8 cellular contexts compared by ENCODE assay signal in the genomic region with DNA sequence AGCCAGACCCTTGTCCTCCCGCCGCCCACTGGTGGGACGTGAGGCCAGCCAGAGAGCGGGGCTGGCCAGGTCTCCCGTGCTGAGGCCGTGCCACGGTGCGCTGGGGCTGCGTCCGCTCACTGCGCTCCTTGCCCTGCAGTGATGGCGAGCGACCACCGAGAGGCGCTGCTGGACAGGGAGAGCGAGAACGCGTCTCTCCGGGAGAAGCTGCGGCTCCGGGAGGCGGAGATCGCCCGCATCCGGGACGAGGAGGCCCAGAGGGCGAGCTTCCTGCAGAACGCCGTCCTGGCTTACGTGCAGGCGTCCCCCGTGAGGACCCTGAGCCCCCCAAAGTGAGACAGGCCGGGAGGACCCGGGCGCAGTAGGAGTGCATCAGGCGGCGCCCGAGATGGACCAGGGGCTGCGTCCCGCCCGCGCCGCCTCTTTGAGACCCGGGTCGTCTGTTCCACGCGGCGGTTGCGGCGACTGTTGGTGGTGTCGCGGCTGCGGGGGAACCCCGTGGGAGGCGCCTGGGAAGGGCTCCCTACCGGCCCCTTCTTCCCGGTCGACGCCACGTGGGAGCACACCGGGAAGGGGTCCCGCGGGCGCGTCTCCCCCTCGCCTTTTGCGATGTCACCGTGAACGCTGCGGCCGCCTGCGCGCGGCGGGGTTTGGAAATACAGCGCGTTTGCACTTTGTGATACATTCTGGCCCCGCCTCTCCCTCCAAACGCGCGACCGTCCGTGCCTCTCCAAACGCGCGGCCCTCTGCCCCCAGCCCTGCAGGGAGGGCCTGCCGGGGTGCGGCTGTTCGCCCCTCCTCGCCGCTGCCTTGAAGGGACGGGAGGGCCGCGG. TPM values are rescaled to one million over a fixed set of nuclear protein-coding genes. Genes with fewer than 3 reads are reported as not detected.
DNase-seq lines count a peak whose midpoint lies in the region; ATAC-seq and TF ChIP-seq lines count a peak whose summit lies in the region.

No MANE protein-coding gene starts in this region.

- no peak for TF ChIP-seq EP300 in gastroesophageal sphincter (IDR thresholded peaks at IDR 0.05)

- peak; percentile 80 for DNase-seq in GM12865 (ENCODE audit: low read depth)
- peak; percentile 86 for DNase-seq in KBM-7
- DNase-seq in SHP77 (lab: John Stamatoyannopoulos, UW): peak; percentile 75 to 87
- peak; percentile 80 for DNase-seq in activated naive CD4-positive, alpha-beta T cell treated with Interleukin-2 at 50 U/mL for 16 hours
- peak; percentile 38 for DNase-seq in non-pigmented ciliary epithelial cell (ENCODE audit: low read depth)

- H3K27ac ChIP-seq in gastroesophageal sphincter: peak overlapping the region in 3 of 4 donors; percentile 38 to 58 (median 58)
- no peak overlapping the region for H3K27ac ChIP-seq in stomach smooth muscle (ENCODE audit: low read length)

- H3K4me3 ChIP-seq in GM12865 (ENCODE audit: low read depth, low read length) (peak overlapping the region; percentile 44), gastroesophageal sphincter (peak overlapping the region; percentile 28 to 56), stomach smooth muscle (ENCODE audit: low read length in 2 of 2) (peak overlapping the region; percentile 52 to 71)

- TF ChIP-seq POLR2A in gastroesophageal sphincter (IDR thresholded peaks at IDR 0.05): no peak

- ATAC-seq in gastroesophageal sphincter (peak; percentile 84), GM21619 (IDR thresholded peaks at IDR 0.05; ENCODE audit: unreplicated experiment) (no peak)

- H3K9me3 ChIP-seq in gastroesophageal sphincter: no peaks in the 10 kb centered on the region
- H3K9me3 ChIP-seq in stomach smooth muscle (ENCODE audit: control insufficient read depth in 2 of 2, low read length in 2 of 2): no peaks in the 10 kb centered on the region

- in situ Hi-C loops in KBM-7 (cut with MboI; ENCODE audit: low pct_unique_long_range_greater_than_20kb, low sequenced_read_pairs): no loop called here

- peaks cover 0 to 31% (median 16%) of the 10 kb centered on the region in 3 donors for H3K4me1 ChIP-seq in gastroesophageal sphincter
- peaks cover 25% of the 10 kb centered on the region for H3K4me1 ChIP-seq in stomach smooth muscle (ENCODE audit: control insufficient read depth, insufficient read depth, low read length)

- H3K27me3 ChIP-seq in gastroesophageal sphincter (peaks cover 8% of the 10 kb centered on the region), stomach smooth muscle (ENCODE audit: control insufficient read depth in 1 of 2, insufficient read depth in 2 of 2, low read length in 2 of 2) (peaks cover 0 to 12% of the 10 kb centered on the region in 2 donors)

- H3K9ac ChIP-seq in stomach smooth muscle (ENCODE audit: low read length in 2 of 2): peak overlapping the region in 1 of 2 donors; percentile 28

- TF ChIP-seq CTCF in GM12865 (IDR thresholded peaks at IDR 0.05; ENCODE audit: insufficient read depth, low read depth, low read length, missing control alignments): peak; percentile 93
- TF ChIP-seq CTCF in gastroesophageal sphincter (IDR thresholded peaks at IDR 0.05): peak in 3 of 4 experiments; percentile 95 to 97 (median 97)

- 0% methylated on average over 4 of the region's 94 CpGs; no CpG with 5 or more reads in 1 of the 2 donors for WGBS in gastroesophageal sphincter (ENCODE audit: low coverage in 1 of 2), 2 donors

- H3K36me3 ChIP-seq in gastroesophageal sphincter (peaks cover 0 to 46% of the 10 kb centered on the region in 2 donors), stomach smooth muscle (ENCODE audit: control insufficient read depth in 2 of 2, insufficient read depth in 2 of 2, low read length in 2 of 2) (no peaks in the 10 kb centered on the region)

RNA-seq across cellular contexts. Expression of a gene that starts 0.8 kb away (rescaled TPM):
- 1 to 10 TPM in 1 of 4 donors, under 1 TPM in 2, not detected in 1; 0.50 to 6.9 (median 0.54) TPM for total RNA-seq in gastroesophageal sphincter

RNA-seq across cellular contexts. Expression of a gene that starts 6.8 kb away (rescaled TPM):
- total RNA-seq in gastroesophageal sphincter: 100 to 1,000 TPM in 2 of 4 donors, 10 to 100 TPM in 2; 70.7 to 140 (median 108) TPM

RNA-seq across cellular contexts. Expression of a gene that starts 7.6 kb away (rescaled TPM):
- total RNA-seq in gastroesophageal sphincter: 10 to 100 TPM in 2 of 4 donors, 1 to 10 TPM in 2; 4.4 to 16.3 (median 12.4) TPM

RNA-seq across cellular contexts. Expression of a gene that starts 8.0 kb away (rescaled TPM):
- total RNA-seq in gastroesophageal sphincter: 100 to 1,000 TPM in 1 of 4 donors, 10 to 100 TPM in 3; 65.3 to 110 (median 78.8) TPM

RNA-seq across cellular contexts. Expression of a gene that starts 20.9 kb away (rescaled TPM):
- total RNA-seq in gastroesophageal sphincter: 10 to 100 TPM; 28.8 to 48.2 (median 34.3) TPM
